ENCODE assay signal across 8 cellular contexts in genomic region chr2:62197017-62197586, GRCh38. TPM values are rescaled to one million over a fixed set of nuclear protein-coding genes. Genes with fewer than 3 reads are reported as not detected.
DNase-seq lines count a peak whose midpoint lies in the region; ATAC-seq and TF ChIP-seq lines count a peak whose summit lies in the region.

No MANE protein-coding gene starts in this region.

- DNase-seq in AG10803 (ENCODE audit: low read depth) = no peak
- no peak for DNase-seq in GM23338 (ENCODE audit: low spot score)
- DNase-seq in T-cell = peak in 33 of 34 experiments; percentile 20 to 61 (median 41)
- DNase-seq in left lobe of liver (ENCODE audit: low spot score) = peak; percentile 60
- DNase-seq in SHP77 (lab: John Stamatoyannopoulos, UW) = no peak

- H2AFZ ChIP-seq in GM23338 = no peak overlapping the region

- H3K27me3 ChIP-seq in GM23338 (ENCODE audit: insufficient read depth) = no peaks in the 10 kb centered on the region

- H3K4me1 Mint-ChIP-seq in GM23338 = peaks cover 46% of the 10 kb centered on the region
- H3K4me1 Mint-ChIP-seq in T-cell = peaks cover 44 to 57% (median 53%) of the 10 kb centered on the region in 3 donors
- H3K4me1 Mint-ChIP-seq in brain = peaks cover 23% of the 10 kb centered on the region
- peaks cover 53% of the 10 kb centered on the region for H3K4me1 Mint-ChIP-seq in stimulated activated memory B cell treated with anti-CD40 and anti-IgM and Interleukin-4, amounts not matched to agents 10 μg/mL and 1 μg/mL and 100 μg/mL, for 72 hours

- CTCF ChIA-PET in T-cell (lab: Charles Lee) = interaction anchor here (0.5 to 1.1 kb wide), 4 partner anchors 19 to 215 kb away, joined by 3 to 4 read pairs (median 3); no protein-coding TSS in a partner anchor

- H3K9me3 Mint-ChIP-seq in GM23338 (peaks cover 3% of the 10 kb centered on the region; the same call in 1 of the 3 replicates), T-cell (no peaks in the 10 kb centered on the region), brain (no peaks in the 10 kb centered on the region)
- H3K9me3 Mint-ChIP-seq in stimulated activated memory B cell treated with anti-CD40 and anti-IgM and Interleukin-4, amounts not matched to agents 10 μg/mL and 1 μg/mL and 100 μg/mL, for 72 hours = no peaks in the 10 kb centered on the region

- no peak overlapping the region for H3K27ac Mint-ChIP-seq in GM23338
- H3K27ac Mint-ChIP-seq in T-cell = peak overlapping the region; percentile 86 to 87
- H3K27ac Mint-ChIP-seq in brain = peak overlapping the region; percentile 47 to 87 (median 70)
- peak overlapping the region; percentile 91 for H3K27ac Mint-ChIP-seq in stimulated activated memory B cell treated with anti-CD40 and anti-IgM and Interleukin-4, amounts not matched to agents 10 μg/mL and 1 μg/mL and 100 μg/mL, for 72 hours

- H4K20me1 ChIP-seq in GM23338 (replicated peaks; ENCODE audit: insufficient read depth) = peaks cover 49% of the 10 kb centered on the region

- peaks cover 59% of the 10 kb centered on the region for H3K79me2 ChIP-seq in GM23338 (replicated peaks; ENCODE audit: insufficient read depth)

- peaks cover 53% of the 10 kb centered on the region for H3K4me1 ChIP-seq in GM23338 (ENCODE audit: insufficient read depth)

- H3K36me3 Mint-ChIP-seq in GM23338 (ENCODE audit: low read depth) = no peaks in the 10 kb centered on the region
- H3K36me3 Mint-ChIP-seq in T-cell = no peaks in the 10 kb centered on the region
- H3K36me3 Mint-ChIP-seq in brain = no peaks in the 10 kb centered on the region
- H3K36me3 Mint-ChIP-seq in stimulated activated memory B cell treated with anti-CD40 and anti-IgM and Interleukin-4, amounts not matched to agents 10 μg/mL and 1 μg/mL and 100 μg/mL, for 72 hours = no peaks in the 10 kb centered on the region

- ATAC-seq in GM23338 (no peak; the same call in 2 of the 3 replicates), T-cell (replicated peaks in 1 of 4) (peak in 3 of 4 experiments; percentile 12 to 35 (median 19)), left lobe of liver (peak; percentile 46), GM18511 (IDR thresholded peaks at IDR 0.05; ENCODE audit: unreplicated experiment) (no peak)
- no peak for ATAC-seq in stimulated activated memory B cell treated with anti-CD40 and anti-IgM and Interleukin-4, amounts not matched to agents 10 μg/mL and 1 μg/mL and 100 μg/mL, for 72 hours

- 0 out of 2 replicates have a peak, but pooled peaks cover under 1% of the 10 kb centered on the region for H3K9me2 ChIP-seq in GM23338 (ENCODE audit: insufficient read depth)

- no peaks in the 10 kb centered on the region for H3K36me3 ChIP-seq in GM23338 (ENCODE audit: insufficient read depth)

- H3K4me3 Mint-ChIP-seq in GM23338 = peak overlapping the region; percentile 87
- H3K4me3 Mint-ChIP-seq in T-cell = peak overlapping the region; percentile 87 to 96 (median 89)
- peak overlapping the region; percentile 87 to 93 (median 92) for H3K4me3 Mint-ChIP-seq in brain
- peak overlapping the region; percentile 93 for H3K4me3 Mint-ChIP-seq in stimulated activated memory B cell treated with anti-CD40 and anti-IgM and Interleukin-4, amounts not matched to agents 10 μg/mL and 1 μg/mL and 100 μg/mL, for 72 hours

- H3K4me3 ChIP-seq in AG10803 (ENCODE audit: low read length) = peak overlapping the region; percentile 91
- H3K4me3 ChIP-seq in GM23338 = peak overlapping the region; percentile 99

- TF ChIP-seq CTCF in AG10803 (conservative IDR thresholded peaks at IDR 0.05; ENCODE audit: low read length) = no peak; the same call in 1 of the 2 replicates
- no peak for TF ChIP-seq CTCF in GM23338 (conservative IDR thresholded peaks at IDR 0.05; ENCODE audit: low read depth in 2 of 2)
- no peak for TF ChIP-seq CTCF in brain (conservative IDR thresholded peaks at IDR 0.05)

- peaks cover 13% of the 10 kb centered on the region for H3K27me3 Mint-ChIP-seq in GM23338 (ENCODE audit: insufficient read depth, low read depth, poor library complexity)
- H3K27me3 Mint-ChIP-seq in T-cell = no peaks in the 10 kb centered on the region
- peaks cover 20% of the 10 kb centered on the region for H3K27me3 Mint-ChIP-seq in brain
- H3K27me3 Mint-ChIP-seq in stimulated activated memory B cell treated with anti-CD40 and anti-IgM and Interleukin-4, amounts not matched to agents 10 μg/mL and 1 μg/mL and 100 μg/mL, for 72 hours = no peaks in the 10 kb centered on the region

- POLR2A ChIA-PET in T-cell (lab: Charles Lee) = interaction anchor here (0.6 to 1.1 kb wide), 5 partner anchors 12 to 1645 kb away, joined by 3 to 4 read pairs (median 4); partner anchors contain the start of gene UGP2 (in 1 of the 2)

- H3K27ac ChIP-seq in GM23338 (ENCODE audit: low read depth) = no peak overlapping the region

- H3K4me2 ChIP-seq in GM23338 = peak overlapping the region; percentile 99

- peaks cover 10% of the 10 kb centered on the region; the same call in 1 of the 2 replicates for H3F3A ChIP-seq in GM23338 (replicated peaks; ENCODE audit: low read depth)

TF ChIP-seq in GM23338, 12 proteins besides CTCF, POLR2A, EP300 and RAD21:
- TF ChIP-seq CREB1 (CRISPR knock-in tag; IDR thresholded peaks at IDR 0.05; ENCODE audit: low read depth) = no peak
- TF ChIP-seq NANOG (IDR thresholded peaks at IDR 0.05; ENCODE audit: borderline replicate concordance) = no peak

RNA-seq across cellular contexts. Expression of gene B3GNT2, which starts 1.2 kb away (rescaled TPM):
- total RNA-seq in GM23338 (2014; rRNA removed; shearing (Covaris generic)) = 70.4 and 73.1 TPM in 2 replicates
- polyA plus RNA-seq in GM23338 (2016; fragmentation: Nextera tagmentation; extraction: Ambion mirVana) = 32.3 and 35.5 TPM in 2 replicates
- total RNA-seq in T-cell = 10 to 100 TPM; 20.9 to 47.3 (median 22.4) TPM
- polyA plus RNA-seq in brain (ENCODE audit: insufficient read depth, low read depth, low replicate concordance) = 4.5 TPM
- total RNA-seq in left lobe of liver = 9.7 TPM

Comparison
In these comparisons a context has a peak if more than half of its experiments do, and no peak if none do; other contexts are left out.
1. DNase-seq: peak in T-cell (33 of 34) and left lobe of liver (single experiment); none in AG10803 (single experiment), GM23338 (single experiment) and SHP77 (0 of 2).
2. ATAC-seq: peak in T-cell (3 of 4) and left lobe of liver (single experiment); none in GM23338 (single experiment), stimulated activated memory B cell treated with anti-CD40 and anti-IgM and Interleukin-4, amounts not matched to agents 10 μg/mL and 1 μg/mL and 100 μg/mL, for 72 hours (single experiment) and GM18511 (single experiment).
3. Peak in every context shown above with its lines, with median percentiles within 50 percentile points of each other: H3K4me3 Mint-ChIP-seq.